ENCODE assay signal across 10 cellular contexts in the genomic region with DNA sequence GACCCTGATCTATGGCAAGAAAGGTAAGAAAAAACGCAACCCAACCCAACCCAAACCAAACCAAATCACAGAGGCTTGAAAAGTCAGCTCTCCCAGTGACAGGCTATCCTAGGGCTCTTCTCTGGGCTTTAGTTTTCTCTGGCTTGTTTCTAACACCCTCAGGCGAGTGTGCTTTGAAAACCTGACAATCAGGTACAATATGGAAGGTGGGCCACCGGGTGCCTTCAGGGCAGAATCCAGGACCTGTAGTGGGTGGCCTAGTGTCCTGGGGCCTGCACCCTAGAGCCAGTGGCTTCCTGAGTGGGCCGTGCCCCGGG. TPM values are rescaled to one million over a fixed set of nuclear protein-coding genes. Genes with fewer than 3 reads are reported as not detected.
DNase-seq lines count a peak whose midpoint lies in the region; ATAC-seq, FAIRE-seq and TF ChIP-seq lines count a peak whose summit lies in the region.
"Had no signal": no experiment of that assay in that cellular context is flagged by ENCODE, and none has a peak within 500 bp of the region (broad histone marks: within the 10 kb centered on the region; RNA-seq: fewer than 3 reads in every experiment).

No MANE protein-coding gene starts in this region.

- BruUV-seq in K562 (replicated peaks; lab: Mats Ljungman, UMichigan), result no TSS peak
- no TSS peak for BruUV-seq in HepG2 (replicated peaks; lab: Mats Ljungman, UMichigan)

- H4K20me1 ChIP-seq in K562 (replicated peaks; ENCODE audit: control insufficient read depth, insufficient read depth, low read length) (no peaks in the 10 kb centered on the region), HepG2 (ENCODE audit: insufficient read depth, low read length) (no peaks in the 10 kb centered on the region)

- CTCF ChIA-PET in K562 (lab: Yijun Ruan, JAX; ENCODE audit: low intra/inter-chr PET ratio), result no interaction called here
- CTCF ChIA-PET in HepG2 (lab: Yijun Ruan, JAX; ENCODE audit: low intra/inter-chr PET ratio, low total read pairs), result interaction anchor here (1.5 to 1.6 kb wide), 2 partner anchors 304 to 315 kb away, joined by 10 read pairs; no protein-coding TSS in a partner anchor

- no peaks in the 10 kb centered on the region for H3K27me3 Mint-ChIP-seq in T-helper 1 cell treated with Interleukin-12 subunit alpha and Interleukin-12 subunit beta and Interleukin-4 antibody, amounts not matched to agents 30 μg/mL and 1 μg/mL, for 36 hours (ENCODE audit: low read depth)

- DNase-seq in T-helper 1 cell (no peak), K562 (ENCODE audit: extremely low read depth in 1 of 4, low spot score in 3 of 4) (no peak), HepG2 (ENCODE audit: low spot score) (no peak), NCI-H446 treated with DMSO at 0.1 percent for 48 hours (lab: John Stamatoyannopoulos, UW) (no peak), T-helper 9 cell (no peak), NCI-H2081 (lab: John Stamatoyannopoulos, UW) (no peak)
- DNase-seq: Karpas-422 had no signal

- no peak for FAIRE-seq in K562 (lab: Jason Lieb, UNC)
- no peak for FAIRE-seq in HepG2 (lab: Jason Lieb, UNC)

- H3K9me1 ChIP-seq in K562 (ENCODE audit: control insufficient read depth, insufficient read depth, low read length), result no peaks in the 10 kb centered on the region

- no peak for TF ChIP-seq CTCF in K562 (IDR thresholded peaks at IDR 0.05 in 2 of 3, conservative IDR thresholded peaks at IDR 0.05 in 1 of 3; ENCODE audit: insufficient read depth in 2 of 3, low read depth in 1 of 3, low read length in 3 of 3)
- TF ChIP-seq CTCF in HepG2 (CRISPR knock-in tag; IDR thresholded peaks at IDR 0.05), result no peak

- intact Hi-C loops in K562 (cut with micrococcal nuclease) (no loop called here), HepG2 (cut with micrococcal nuclease; ENCODE audit: unreplicated experiment) (loop anchor here (1.0 to 2.0 kb wide), 4 partner anchors 33 to 304 kb away; no protein-coding TSS in a partner anchor)

- H3K9me3 Mint-ChIP-seq in T-helper 1 cell treated with Interleukin-12 subunit alpha and Interleukin-12 subunit beta and Interleukin-4 antibody, amounts not matched to agents 30 μg/mL and 1 μg/mL, for 36 hours, result no peaks in the 10 kb centered on the region

- H3K27ac ChIP-seq in K562 (ENCODE audit: extremely low read depth, low read depth, low read length) (no peak overlapping the region), HepG2 (ENCODE audit: extremely low read length, insufficient read depth, low read length) (no peak overlapping the region), stomach smooth muscle (ENCODE audit: low read length) (peak overlapping the region; percentile 41)
- H3K27ac ChIP-seq: 22Rv1 had no signal

- no peaks in the 10 kb centered on the region for H3K36me3 ChIP-seq in K562 (ENCODE audit: control insufficient read depth, insufficient read depth, low read length)
- H3K36me3 ChIP-seq in HepG2 (replicated peaks in 1 of 2; ENCODE audit: control insufficient read depth in 1 of 2, insufficient read depth in 2 of 2, low read length in 2 of 2), result no peaks in the 10 kb centered on the region
- no peaks in the 10 kb centered on the region for H3K36me3 ChIP-seq in stomach smooth muscle (ENCODE audit: control insufficient read depth in 2 of 2, insufficient read depth in 2 of 2, low read length in 2 of 2)

- 90% methylated on average over 5 of the region's 5 CpGs for WGBS in K562 (ENCODE audit: insufficient coverage, low coverage, missing lambda C conversion rate)
- WGBS in HepG2 (ENCODE audit: low lambda C conversion rate), result 82% methylated on average over 1 of the region's 5 CpGs

- H3K4me3 ChIP-seq in K562, result no peak overlapping the region
- peak overlapping the region in 1 of 3 experiments; percentile 48; a peak in 3 of 6 replicates for H3K4me3 ChIP-seq in HepG2 (replicated peaks in 1 of 3; ENCODE audit: insufficient read depth in 1 of 3, low read depth in 2 of 3, low read length in 3 of 3)
- H3K4me3 ChIP-seq in stomach smooth muscle (ENCODE audit: low read length in 2 of 2), result peak overlapping the region in 1 of 2 donors; percentile 75

- ATAC-seq in K562, result no peak
- no peak; the same call in 2 of the 3 replicates for ATAC-seq in HepG2

- peak overlapping the region; percentile 14 for H3K4me3 Mint-ChIP-seq in T-helper 1 cell treated with Interleukin-12 subunit alpha and Interleukin-12 subunit beta and Interleukin-4 antibody, amounts not matched to agents 30 μg/mL and 1 μg/mL, for 36 hours

- TF ChIP-seq EP300 in K562 (IDR thresholded peaks at IDR 0.05; ENCODE audit: low read length) (no peak), HepG2 (IDR thresholded peaks at IDR 0.05; ENCODE audit: low read depth in 2 of 2, low read length in 2 of 2) (no peak), HepG2 (CRISPR knock-in tag; IDR thresholded peaks at IDR 0.05; ENCODE audit: borderline replicate concordance) (no peak)

- no peak overlapping the region for H3K9ac ChIP-seq in K562 (ENCODE audit: insufficient read depth in 1 of 2, low read depth in 2 of 2, low read length in 2 of 2)
- H3K9ac ChIP-seq in HepG2 (ENCODE audit: insufficient read depth, low read depth, low read length), result 0 out of 2 replicates have a peak overlapping the region, but pooled peaks have one; percentile 8
- peak overlapping the region; percentile 29 to 60 for H3K9ac ChIP-seq in stomach smooth muscle (ENCODE audit: low read length in 2 of 2)

- TF ChIP-seq POLR2A in K562 (conservative IDR thresholded peaks at IDR 0.05), result no peak
- no peak for TF ChIP-seq POLR2A in HepG2 (IDR thresholded peaks at IDR 0.05; ENCODE audit: insufficient read depth in 1 of 2, low read depth in 2 of 2, low read length in 2 of 2)

- H3K79me2 ChIP-seq in K562 (ENCODE audit: control insufficient read depth, insufficient read depth, low read length) (no peaks in the 10 kb centered on the region), HepG2 (ENCODE audit: insufficient read depth, low read length) (no peaks in the 10 kb centered on the region)

- no peak overlapping the region for H3K4me2 ChIP-seq in K562 (ENCODE audit: insufficient read depth, low read length)
- H3K4me2 ChIP-seq in HepG2 (ENCODE audit: low read depth, low read length), result peak overlapping the region; percentile 91

- H3K36me3 Mint-ChIP-seq in T-helper 1 cell treated with Interleukin-12 subunit alpha and Interleukin-12 subunit beta and Interleukin-4 antibody, amounts not matched to agents 30 μg/mL and 1 μg/mL, for 36 hours (ENCODE audit: low read depth), result no peaks in the 10 kb centered on the region

- POLR2A ChIA-PET in K562 (lab: Yijun Ruan, JAX), result interaction anchor here (0.6 to 1.6 kb wide), 5 partner anchors 11 to 312 kb away, joined by 3 to 5 read pairs (median 3); no protein-coding TSS in a partner anchor
- POLR2A ChIA-PET in HepG2 (lab: Yijun Ruan, JAX), result interaction anchor here (0.6 to 0.7 kb wide), 2 partner anchors 46 to 559 kb away, joined by 3 read pairs; a partner anchor contains a TSS

- H3K9me3 ChIP-seq in K562 (replicated peaks; ENCODE audit: control insufficient read depth, insufficient read depth, low read depth, low read length), result no peaks in the 10 kb centered on the region
- H3K9me3 ChIP-seq in HepG2 (ENCODE audit: low read length), result no peaks in the 10 kb centered on the region
- H3K9me3 ChIP-seq in stomach smooth muscle (ENCODE audit: control insufficient read depth in 2 of 2, low read length in 2 of 2), result no peaks in the 10 kb centered on the region

- H3K4me1 ChIP-seq in K562 (replicated peaks in 1 of 2; ENCODE audit: control insufficient read depth in 2 of 2, insufficient read depth in 2 of 2, low read length in 2 of 2) (peaks cover 26 to 32% of the 10 kb centered on the region in 2 experiments), HepG2 (ENCODE audit: insufficient read depth, low read length) (peaks cover 46% of the 10 kb centered on the region), stomach smooth muscle (ENCODE audit: control insufficient read depth, insufficient read depth, low read length) (peaks cover 8% of the 10 kb centered on the region)

- H2AFZ ChIP-seq in K562 (ENCODE audit: low read depth, low read length) (no peak overlapping the region), HepG2 (ENCODE audit: low read length) (no peak overlapping the region)

- in situ Hi-C loops in K562 (cut with MboI), result no loop called here
- in situ Hi-C loops in HepG2 (cut with HindIII; ENCODE audit: extremely low pct_ligation_motif_present, low pct_unique_long_range_greater_than_20kb), result no loop called here

- H3K27me3 ChIP-seq in K562 (ENCODE audit: control insufficient read depth in 2 of 2, insufficient read depth in 2 of 2, low read length in 2 of 2) (no peaks in the 10 kb centered on the region), HepG2 (ENCODE audit: control insufficient read depth in 1 of 2, insufficient read depth in 2 of 2, low read length in 2 of 2) (no peaks in the 10 kb centered on the region; a peak in 1 of 5 replicates), stomach smooth muscle (ENCODE audit: control insufficient read depth in 1 of 2, insufficient read depth in 2 of 2, low read length in 2 of 2) (no peaks in the 10 kb centered on the region)

- peak overlapping the region; percentile 82 for H3K27ac Mint-ChIP-seq in T-helper 1 cell treated with Interleukin-12 subunit alpha and Interleukin-12 subunit beta and Interleukin-4 antibody, amounts not matched to agents 30 μg/mL and 1 μg/mL, for 36 hours

- peaks cover 54% of the 10 kb centered on the region for H3K4me1 Mint-ChIP-seq in T-helper 1 cell treated with Interleukin-12 subunit alpha and Interleukin-12 subunit beta and Interleukin-4 antibody, amounts not matched to agents 30 μg/mL and 1 μg/mL, for 36 hours (ENCODE audit: low read depth)

- TF ChIP-seq RAD21 in K562 (CRISPR knock-in tag; conservative IDR thresholded peaks at IDR 0.05 in 1 of 2, IDR thresholded peaks at IDR 0.05 in 1 of 2) (no peak), HepG2 (CRISPR knock-in tag; IDR thresholded peaks at IDR 0.05) (no peak)

RNA-seq across cellular contexts. Expression of a gene that starts 46.8 kb away (rescaled TPM):
- 81.5 and 114 TPM in 2 replicates for total RNA-seq in K562 (2011; cell fraction: chromatin; rRNA removed; ENCODE audit: low replicate concordance)
- total RNA-seq in K562 (2011; cell fraction: nucleolus; rRNA removed), result 100 and 103 TPM in 2 replicates
- 92.4 and 99.8 TPM in 2 replicates for total RNA-seq in K562 (2011; cell fraction: nucleoplasm; rRNA removed)
- total RNA-seq in K562 (2014; rRNA removed) (38.7 and 44.5 TPM in 2 replicates), K562 (2014; rRNA removed; fragmentation: Illumina TruSeq; extraction: Trizol) (19.4 and 20.6 TPM in 2 replicates), K562 (2015; rRNA removed; fragmentation: Illumina TruSeq; extraction: Trizol) (27.7 and 27.8 TPM in 2 replicates), K562 (2021) (47.5 and 51.8 TPM in 2 replicates), HepG2 (2016; rRNA removed; fragmentation: Illumina TruSeq; extraction: Trizol) (1.8 and 2.6 TPM in 2 replicates)
- polyA plus RNA-seq in K562 (2011; rRNA removed) (83.9 and 105 TPM in 2 replicates), K562 (2014; fragmentation: Illumina TruSeq; extraction: Trizol) (49.6 and 57.8 TPM in 2 replicates), K562 (2014; fragmentation: Nextera tagmentation; extraction: Ambion mirVana) (10 to 100 TPM; 12.0 to 24.3 TPM), K562 (2014; rRNA removed) (30.9 and 31.4 TPM in 2 replicates), HepG2 (2011; rRNA removed) (51.0 and 60.0 TPM in 2 replicates)
- polyA plus RNA-seq in K562 (2011; cell fraction: cytosol; rRNA removed), result 72.3 and 73.7 TPM in 2 replicates
- polyA plus RNA-seq in K562 (2011; cell fraction: nucleus; rRNA removed), result 144 and 202 TPM in 2 replicates
- 98.8 and 122 TPM in 2 replicates for polyA plus RNA-seq in K562 (2012)
- 76.2 and 78.0 TPM in 2 replicates for polyA minus RNA-seq in K562 (2011; rRNA and poly(A)+ RNA removed)
- polyA minus RNA-seq in K562 (2011; cell fraction: cytosol; rRNA and poly(A)+ RNA removed), result 70.7 and 90.6 TPM in 2 replicates
- polyA minus RNA-seq in K562 (2011; cell fraction: nucleus; rRNA and poly(A)+ RNA removed), result 122 and 139 TPM in 2 replicates
- total RNA-seq in HepG2 (2016; cell fraction: cytosol; rRNA removed; fragmentation: Illumina TruSeq; extraction: Trizol; ENCODE audit: low read depth), result 0.44 and 0.61 TPM in 2 replicates
- total RNA-seq in HepG2 (2016; cell fraction: insoluble cytoplasmic fraction; rRNA removed; fragmentation: Illumina TruSeq; extraction: Trizol), result 2.3 and 2.7 TPM in 2 replicates
- total RNA-seq in HepG2 (2016; cell fraction: membrane; rRNA removed; fragmentation: Illumina TruSeq; extraction: Trizol), result 1.5 TPM in 2 replicates
- 3.0 and 4.3 TPM in 2 replicates for total RNA-seq in HepG2 (2016; cell fraction: nucleus; rRNA removed; fragmentation: Illumina TruSeq; extraction: Trizol)
- polyA plus RNA-seq in HepG2 (2011; cell fraction: cytosol; rRNA removed), result 29.3 and 36.0 TPM in 2 replicates
- 35.5 and 51.8 TPM in 2 replicates for polyA plus RNA-seq in HepG2 (2011; cell fraction: nucleus; rRNA removed)
- 145 and 159 TPM in 2 replicates for polyA plus RNA-seq in HepG2 (2012)
- polyA plus RNA-seq in HepG2 (2016; cell fraction: cytosol; fragmentation: Illumina TruSeq; extraction: Trizol; ENCODE audit: low read depth), result 0.21 and 0.42 TPM in 2 replicates
- 3.5 and 4.1 TPM in 2 replicates for polyA plus RNA-seq in HepG2 (2016; cell fraction: insoluble cytoplasmic fraction; fragmentation: Illumina TruSeq; extraction: Trizol; ENCODE audit: low read depth)
- polyA plus RNA-seq in HepG2 (2016; cell fraction: membrane; fragmentation: Illumina TruSeq; extraction: Trizol; ENCODE audit: low read depth), result 0.93 and 1.1 TPM in 2 replicates
- polyA plus RNA-seq in HepG2 (2016; cell fraction: nucleus; fragmentation: Illumina TruSeq; extraction: Trizol; ENCODE audit: insufficient read depth, low read depth), result 5.9 and 7.0 TPM in 2 replicates
- 17.6 and 68.5 TPM in 2 replicates for polyA minus RNA-seq in HepG2 (2011; rRNA and poly(A)+ RNA removed; ENCODE audit: low replicate concordance)
- 59.1 and 63.2 TPM in 2 replicates for polyA minus RNA-seq in HepG2 (2011; cell fraction: cytosol; rRNA and poly(A)+ RNA removed)
- 23.0 and 31.6 TPM in 2 replicates for polyA minus RNA-seq in HepG2 (2011; cell fraction: nucleus; rRNA and poly(A)+ RNA removed)

Comparison
In these comparisons a context has a peak if more than half of its experiments do, and no peak if none do; other contexts are left out.
1. H3K9ac ChIP-seq: peak in HepG2 (single experiment) and stomach smooth muscle (2 of 2); none in K562 (0 of 2).